ENCODE assay signal across 22 cellular contexts in genomic region chr20:43543138-43543537, GRCh38. TPM values are rescaled to one million over a fixed set of nuclear protein-coding genes. Genes with fewer than 3 reads are reported as not detected.
"Had no signal": no experiment of that assay in that cellular context is flagged by ENCODE, and none has a peak within 500 bp of the region (broad histone marks: within the 10 kb centered on the region; RNA-seq: fewer than 3 reads in every experiment).

No MANE protein-coding gene starts in this region.

- H3K27ac ChIP-seq: gastroesophageal sphincter, hepatocyte, left ventricle myocardium inferior, pancreas, tibial nerve had no signal

- DNase-seq: activated CD4-positive, alpha-beta T cell treated with anti-CD3 and anti-CD28 coated beads for 4 hours; activated CD4-positive, alpha-beta T cell treated with anti-CD3 and anti-CD28 coated beads, Interleukin-2, amount 50 U/mL, for 4 hours; activated CD8-positive, alpha-beta memory T cell treated with anti-CD3 and anti-CD28 coated beads for 24 hours; activated CD8-positive, alpha-beta memory T cell treated with anti-CD3 and anti-CD28 coated beads, Interleukin-2, amount 50 U/mL, for 4 hours; activated gamma-delta T cell treated with Interleukin-2 at 50 U/mL for 16 hours; activated naive CD4-positive, alpha-beta T cell treated with anti-CD3 and anti-CD28 coated beads, Interleukin-2, amount 50 U/mL, for 16 hours; activated T-cell treated with anti-CD3 and anti-CD28 coated beads, Interleukin-2, amount 50 U/mL, for 24 hours; amniotic stem cell; effector CD8-positive, alpha-beta T cell; left ventricle myocardium inferior; midbrain; naive thymus-derived CD4-positive, alpha-beta T cell; pancreas; right cardiac atrium; stimulated activated CD4-positive, alpha-beta T cell treated with anti-CD3 and anti-CD28 coated beads, Interleukin-2, amount 100 ng/mL, for 48 hours; stimulated activated naive CD4-positive, alpha-beta T cell treated with Interleukin-2 at 50 U/mL for 16 hours had no signal

- H3K4me2 ChIP-seq: hepatocyte had no signal

- H3K9me3 ChIP-seq: pancreas had no signal

- H3K27me3 ChIP-seq: gastroesophageal sphincter, hepatocyte, pancreas, tibial nerve had no signal

- H3K4me1 ChIP-seq: gastroesophageal sphincter, left ventricle myocardium inferior, tibial nerve had no signal

- H3K79me2 ChIP-seq: hepatocyte had no signal

- H3K4me3 ChIP-seq: gastroesophageal sphincter, hepatocyte, left ventricle myocardium inferior, pancreas, tibial nerve had no signal

- H2AFZ ChIP-seq: hepatocyte had no signal

- ATAC-seq: gastroesophageal sphincter; naive thymus-derived CD4-positive, alpha-beta T cell; pancreas; right cardiac atrium had no signal

- H3K36me3 ChIP-seq: pancreas had no signal

RNA-seq across cellular contexts. Expression of gene SGK2, which starts 15.7 kb away (rescaled TPM):
- total RNA-seq: lung microvascular endothelial cell; pulmonary artery endothelial cell; T-helper 1 cell treated with Interleukin-12 subunit alpha and Interleukin-12 subunit beta and Interleukin-4 antibody, amounts not matched to agents 30 ng/mL and 1 ng/mL, for 36 hours had no signal
